In the genomic region with DNA sequence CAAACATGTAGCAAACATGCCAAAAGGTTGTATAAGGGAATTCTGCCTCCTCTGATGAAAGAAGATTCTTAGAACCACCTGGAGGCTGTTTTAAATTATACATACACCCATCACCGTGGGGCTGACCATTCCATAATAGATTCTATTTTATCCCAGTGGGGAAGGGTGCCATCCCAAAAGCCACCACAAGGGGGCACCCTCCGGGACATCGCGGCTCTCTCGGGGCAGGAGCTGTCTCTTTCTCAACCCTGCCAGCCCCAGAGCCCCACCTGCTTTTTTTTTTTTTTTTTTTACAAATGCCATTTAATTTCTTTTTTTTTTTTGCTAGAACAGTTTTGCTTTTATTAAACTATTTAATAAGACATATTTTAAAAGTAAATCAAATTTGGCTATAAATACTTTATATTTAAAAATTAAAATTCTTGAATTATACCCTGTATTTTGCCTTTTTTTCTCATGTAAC, we compare ENCODE assay signal across 8 cellular contexts. TPM values are rescaled to one million over a fixed set of nuclear protein-coding genes. Genes with fewer than 3 reads are reported as not detected.
A peak's percentile ranks its signal among the peaks of the same experiment; 100 is the strongest.
DNase-seq lines count a peak whose midpoint lies in the region; ATAC-seq lines count a peak whose summit lies in the region.

No MANE protein-coding gene starts in this region.

- DNase-seq in AML-193 (lab: John Stamatoyannopoulos, UW), result peak; percentile 22 to 46
- peak; percentile 71 for DNase-seq in GM19240 (ENCODE audit: insufficient read length, low spot score)
- DNase-seq in M059J (ENCODE audit: low read depth), result peak; percentile 58
- peak; percentile 61 to 78 (median 66) for DNase-seq in T-helper 17 cell
- peak; percentile 45 for DNase-seq in amniotic epithelial cell (ENCODE audit: low read depth)
- peak; percentile 70 to 89 (median 86) for DNase-seq in right cardiac atrium
- peak; percentile 45 to 70 for DNase-seq in stimulated activated CD4-positive, alpha-beta T cell treated with anti-CD3 and anti-CD28 coated beads, Interleukin-12 subunit alpha, Interleukin-12 subunit beta, amount 100 ng/mL, for 24 hours (ENCODE audit: low read depth in 2 of 2)

- no peak overlapping the region for H3K27ac ChIP-seq in right cardiac atrium (ENCODE audit: low read length)

- no peak overlapping the region for H3K4me3 ChIP-seq in right cardiac atrium (ENCODE audit: low read length)

- intact Hi-C loops in right cardiac atrium (cut with DNase I), result loop anchor here (5.0 to 10.0 kb wide), 3 partner anchors 286 to 291 kb away; no protein-coding TSS in a partner anchor

- H3K4me1 ChIP-seq in right cardiac atrium (ENCODE audit: control insufficient read depth, insufficient read depth, low read length), result no peaks in the 10 kb centered on the region

- H3K9me3 ChIP-seq in T-helper 17 cell (ENCODE audit: control insufficient read depth, low read length, poor library complexity, severe bottlenecking), result no peaks in the 10 kb centered on the region
- no peaks in the 10 kb centered on the region for H3K9me3 ChIP-seq in right cardiac atrium (ENCODE audit: control insufficient read depth, low read length)

- no peaks in the 10 kb centered on the region for H3K36me3 Mint-ChIP-seq in T-helper 17 cell (ENCODE audit: low read depth)

- peaks cover 21% of the 10 kb centered on the region for H3K27me3 Mint-ChIP-seq in T-helper 17 cell

- H3K27ac Mint-ChIP-seq in T-helper 17 cell, result peak overlapping the region; percentile 14

- H3K4me1 Mint-ChIP-seq in T-helper 17 cell, result no peaks in the 10 kb centered on the region

- WGBS in right cardiac atrium, result under 1% methylated on average over 5 of the region's 5 CpGs

- H3K4me3 Mint-ChIP-seq in T-helper 17 cell, result no peak overlapping the region

- H3K27me3 ChIP-seq in right cardiac atrium (ENCODE audit: control insufficient read depth, insufficient read depth), result no peaks in the 10 kb centered on the region

- ATAC-seq in T-helper 17 cell (peak; percentile 97), right cardiac atrium (peak; percentile 89 to 93), HG03460 (IDR thresholded peaks at IDR 0.05; ENCODE audit: unreplicated experiment) (no peak)

RNA-seq across cellular contexts. Expression of a gene that starts 8.6 kb away (rescaled TPM):
- 16.0 and 28.2 TPM in 2 replicates for total RNA-seq in M059J (2014; rRNA removed; shearing (Covaris generic))
- total RNA-seq in T-helper 17 cell (1 to 10 TPM in 1 of 2 donors, under 1 TPM in 1; 0.22 to 2.1 TPM), right cardiac atrium (1 to 10 TPM; 5.3 to 8.7 (median 6.9) TPM)
- polyA plus RNA-seq in right cardiac atrium, result 6.1 TPM

Comparison
In these comparisons a context has a peak if more than half of its experiments do, and no peak if none do; other contexts are left out.
1. DNase-seq: peak in every context shown above with its lines; median percentile 86 in right cardiac atrium; 71 in GM19240; 66 in T-helper 17 cell; 58 in M059J; 58 in stimulated activated CD4-positive, alpha-beta T cell treated with anti-CD3 and anti-CD28 coated beads, Interleukin-12 subunit alpha, Interleukin-12 subunit beta, amount 100 ng/mL, for 24 hours; 45 in amniotic epithelial cell; 34 in AML-193.